ENCODE assay signal across 14 cellular contexts in the genomic region with DNA sequence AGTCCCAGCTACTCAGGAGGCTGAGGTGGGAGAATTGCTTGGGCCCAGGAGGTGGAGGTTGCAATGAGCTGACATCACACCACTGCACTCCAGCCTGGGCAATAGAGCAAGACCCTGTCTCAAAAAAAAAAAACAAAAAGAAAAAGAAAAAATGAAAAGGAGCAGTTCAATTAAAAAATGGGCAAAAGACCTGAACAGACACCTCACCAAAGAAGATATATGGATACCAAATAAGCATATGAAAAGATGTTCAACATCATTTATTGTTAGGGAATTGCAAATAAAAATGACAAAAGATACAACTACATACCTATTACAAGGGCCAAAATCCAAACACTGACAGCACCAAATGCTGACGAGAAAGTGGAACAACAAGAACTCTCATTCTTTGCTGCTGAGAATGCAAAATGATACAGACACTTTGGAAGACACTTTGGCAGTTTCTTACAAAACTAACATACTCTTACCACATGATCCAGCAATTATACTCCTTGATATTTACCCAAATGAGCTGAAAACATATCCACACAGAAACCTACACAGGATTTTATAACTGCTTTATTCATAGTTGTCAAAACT.
"Had no signal": no experiment of that assay in that cellular context is flagged by ENCODE, and none has a peak within 500 bp of the region (broad histone marks: within the 10 kb centered on the region; RNA-seq: fewer than 3 reads in every experiment).

No MANE protein-coding gene starts in this region.

- H3K36me3 ChIP-seq: lower lobe of right lung, SJSA1, transverse colon had no signal

- H3K4me3 Mint-ChIP-seq: activated B cell treated with CpG ODN at 0.5 μM for 24 hours had no signal

- H3K27ac ChIP-seq: lower lobe of right lung, SJSA1, transverse colon had no signal

- H3K27me3 Mint-ChIP-seq: activated B cell treated with CpG ODN at 0.5 μM for 24 hours had no signal

- H3K27me3 ChIP-seq: SJSA1, transverse colon had no signal

- H3K27ac Mint-ChIP-seq: activated B cell treated with CpG ODN at 0.5 μM for 24 hours had no signal

- DNase-seq: activated B cell treated with CpG ODN at 0.5 μM for 24 hours; activated CD4-positive, alpha-beta T cell treated with anti-CD3 and anti-CD28 coated beads, Interleukin-2, amount 50 U/mL, for 4 hours; activated CD8-positive, alpha-beta memory T cell treated with anti-CD3 and anti-CD28 coated beads, Interleukin-2, amount 50 U/mL, for 4 hours; activated naive CD4-positive, alpha-beta T cell treated with anti-CD3 and anti-CD28 coated beads, Interleukin-2, amount 50 U/mL, for 16 hours; anterior cingulate cortex; dermis blood vessel endothelial cell; lower lobe of right lung; midbrain; right cardiac atrium; substantia nigra; SW 1271; transverse colon had no signal

- H3K4me3 ChIP-seq: lower lobe of right lung, SJSA1, smooth muscle cell, transverse colon had no signal

- ATAC-seq: lower lobe of right lung, right cardiac atrium had no signal

- H3K9me3 ChIP-seq: SJSA1, transverse colon had no signal
